Comparison of ENCODE assay signal across 2 cellular contexts in the genomic region with DNA sequence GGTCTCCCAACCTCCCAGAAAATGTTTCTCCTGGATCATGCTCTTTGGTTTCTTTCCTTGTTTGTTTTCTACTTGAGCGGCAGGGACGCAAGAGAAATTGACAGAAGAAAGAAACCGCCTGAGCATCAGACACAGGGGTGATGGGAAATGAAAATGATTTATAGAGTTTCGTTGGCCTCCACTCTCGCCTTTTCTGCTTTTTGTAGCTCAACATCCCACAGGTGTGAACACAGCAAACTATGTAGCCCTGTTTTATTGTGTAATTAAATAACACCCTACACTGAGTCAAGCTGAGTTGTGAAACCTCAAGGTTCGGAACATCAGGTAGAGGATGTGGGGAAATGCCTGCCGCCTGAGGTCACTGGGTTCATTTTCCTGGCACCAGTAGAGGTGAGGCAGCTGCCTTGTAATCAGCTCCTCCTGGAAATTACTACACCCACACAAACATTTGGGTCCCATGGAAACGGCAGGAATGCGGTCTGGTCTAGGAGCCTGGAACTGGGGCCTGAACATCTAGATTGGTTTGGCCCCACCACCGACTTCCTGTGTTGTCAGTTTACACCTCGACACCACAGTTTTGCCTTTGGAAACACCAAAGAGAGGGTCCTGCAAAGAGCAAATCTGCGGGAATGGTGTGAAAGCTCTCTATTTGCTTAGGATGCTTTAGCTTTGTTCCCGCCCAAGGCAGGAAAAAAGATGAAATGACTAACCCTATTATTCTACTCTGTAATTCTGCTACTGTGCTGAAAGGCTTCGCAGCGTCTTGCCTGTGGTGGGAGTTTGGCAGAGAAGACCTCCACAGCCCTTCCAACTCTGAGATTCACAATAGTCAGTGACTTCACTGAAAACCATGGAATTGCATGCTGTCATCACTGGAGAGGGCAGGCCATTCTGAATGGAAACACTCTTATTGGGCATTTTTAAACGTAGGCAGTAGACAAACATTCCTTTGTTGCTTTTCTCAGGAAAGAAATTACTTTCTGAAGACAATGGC.
TF ChIP-seq lines count a peak whose summit lies in the region.

No MANE protein-coding gene starts in this region.

TF ChIP-seq in H1, 55 proteins besides CTCF, POLR2A, EP300 and RAD21:
- TF ChIP-seq SP2 (IDR thresholded peaks at IDR 0.05; ENCODE audit: low read length) (no peak), ASH2L (IDR thresholded peaks at IDR 0.05; ENCODE audit: low read length) (no peak), SIRT6 (IDR thresholded peaks at IDR 0.05; ENCODE audit: low read length) (no peak), SUZ12 (IDR thresholded peaks at IDR 0.05; ENCODE audit: low read length) (no peak), JUN (IDR thresholded peaks at IDR 0.05; ENCODE audit: low read depth, low read length) (0 out of 2 replicates have a peak, but pooled peaks have one; percentile 14), POU5F1 (IDR thresholded peaks at IDR 0.05; ENCODE audit: low read depth, low read length) (no peak), SP4 (IDR thresholded peaks at IDR 0.05; ENCODE audit: low read length) (no peak), BCL11A (IDR thresholded peaks at IDR 0.05; ENCODE audit: low read depth in 2 of 2, low read length in 2 of 2) (no peak), HDAC6 (IDR thresholded peaks at IDR 0.05; ENCODE audit: low read depth, low read length) (no peak), CREB1 (IDR thresholded peaks at IDR 0.05) (no peak), TEAD4 (IDR thresholded peaks at IDR 0.05; ENCODE audit: low read depth, low read length) (peak; percentile 81), ATF3 (IDR thresholded peaks at IDR 0.05; ENCODE audit: insufficient read depth, low read depth, low read length) (no peak), CEBPB (IDR thresholded peaks at IDR 0.05; ENCODE audit: low read depth, low read length) (0 out of 2 replicates have a peak, but pooled peaks have one; percentile 7), KDM1A (IDR thresholded peaks at IDR 0.05; ENCODE audit: borderline replicate concordance, low read length) (no peak), HDAC2 (IDR thresholded peaks at IDR 0.05; ENCODE audit: borderline replicate concordance in 1 of 2, low read depth in 2 of 2, low read length in 2 of 2) (no peak), EGR1 (IDR thresholded peaks at IDR 0.05; ENCODE audit: borderline replicate concordance, low read depth, low read length) (peak; percentile 89)

TF ChIP-seq in GM12891, 5 proteins besides CTCF, POLR2A, EP300 and RAD21:
- TF ChIP-seq POU2F2 (IDR thresholded peaks at IDR 0.05; ENCODE audit: low read depth, low read length), result no peak
- no peak for TF ChIP-seq POLR2AphosphoS5 (IDR thresholded peaks at IDR 0.05; ENCODE audit: low read depth, low read length)
- no peak for TF ChIP-seq PAX5 (IDR thresholded peaks at IDR 0.05; ENCODE audit: insufficient read depth, low read length, severe bottlenecking)
- no peak for TF ChIP-seq TAF1 (IDR thresholded peaks at IDR 0.05; ENCODE audit: low read depth, low read length)
